In the genomic region with DNA sequence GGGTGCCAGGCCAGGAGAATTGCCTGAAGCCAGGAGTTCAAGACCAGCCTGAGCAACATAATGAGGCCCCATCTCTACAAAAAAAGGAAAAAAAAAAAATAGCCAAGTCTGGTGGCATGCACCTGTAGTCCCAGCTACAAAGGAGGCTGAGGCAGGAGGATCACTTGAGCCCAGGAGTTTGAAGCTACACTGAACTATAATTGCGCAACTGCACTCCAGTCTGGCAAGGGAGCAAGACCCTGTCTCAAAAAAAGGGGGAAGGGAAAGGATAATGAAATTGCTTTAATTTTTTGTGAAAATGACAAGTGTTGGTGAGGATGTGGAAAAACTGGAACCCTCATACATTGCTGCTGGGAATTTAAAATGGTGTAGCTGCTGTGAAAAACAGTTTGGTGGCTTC, we compare ENCODE assay signal across 7 cellular contexts. TPM values are rescaled to one million over a fixed set of nuclear protein-coding genes. Genes with fewer than 3 reads are reported as not detected.
"Had no signal": no experiment of that assay in that cellular context is flagged by ENCODE, and none has a peak within 500 bp of the region (broad histone marks: within the 10 kb centered on the region; RNA-seq: fewer than 3 reads in every experiment).

No MANE protein-coding gene starts in this region.

- H2AFZ ChIP-seq: GM23338 had no signal

- H3K4me3 Mint-ChIP-seq: GM23338 had no signal

- ATAC-seq: GM23338 had no signal

- H3K4me2 ChIP-seq: GM23338 had no signal

- FAIRE-seq: HTR-8/SVneo had no signal

- H3K4me3 ChIP-seq: GM23338 had no signal

- DNase-seq: H7, HCEC 1CT, Kasumi-1, KG1 had no signal

- H3K27ac Mint-ChIP-seq: GM23338 had no signal

- H3K4me1 Mint-ChIP-seq: GM23338 had no signal

RNA-seq across cellular contexts. Expression of a gene that starts 19.2 kb away (rescaled TPM):
- total RNA-seq: HT-29 had no signal
